1 cellular context compared by ENCODE assay signal in the genomic region with DNA sequence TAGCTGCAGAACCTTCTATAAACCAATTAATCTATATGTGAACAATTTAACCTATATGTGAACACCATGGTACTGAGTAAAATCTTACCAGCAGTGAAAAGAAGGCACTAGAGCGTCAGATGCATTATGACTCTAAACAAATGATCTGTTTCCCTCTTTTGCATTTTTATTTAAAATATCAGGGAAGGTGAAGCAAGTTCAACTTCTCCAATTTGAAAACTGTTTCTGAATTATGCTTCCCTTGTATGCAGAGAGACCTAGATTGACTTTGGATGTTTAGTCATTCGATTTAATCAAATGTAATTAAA.
TF ChIP-seq lines count a peak whose summit lies in the region.

No MANE protein-coding gene starts in this region.

TF ChIP-seq in GM23338, 12 proteins besides CTCF, POLR2A, EP300 and RAD21 (continued from another document):
- TF ChIP-seq, protein P1, sequence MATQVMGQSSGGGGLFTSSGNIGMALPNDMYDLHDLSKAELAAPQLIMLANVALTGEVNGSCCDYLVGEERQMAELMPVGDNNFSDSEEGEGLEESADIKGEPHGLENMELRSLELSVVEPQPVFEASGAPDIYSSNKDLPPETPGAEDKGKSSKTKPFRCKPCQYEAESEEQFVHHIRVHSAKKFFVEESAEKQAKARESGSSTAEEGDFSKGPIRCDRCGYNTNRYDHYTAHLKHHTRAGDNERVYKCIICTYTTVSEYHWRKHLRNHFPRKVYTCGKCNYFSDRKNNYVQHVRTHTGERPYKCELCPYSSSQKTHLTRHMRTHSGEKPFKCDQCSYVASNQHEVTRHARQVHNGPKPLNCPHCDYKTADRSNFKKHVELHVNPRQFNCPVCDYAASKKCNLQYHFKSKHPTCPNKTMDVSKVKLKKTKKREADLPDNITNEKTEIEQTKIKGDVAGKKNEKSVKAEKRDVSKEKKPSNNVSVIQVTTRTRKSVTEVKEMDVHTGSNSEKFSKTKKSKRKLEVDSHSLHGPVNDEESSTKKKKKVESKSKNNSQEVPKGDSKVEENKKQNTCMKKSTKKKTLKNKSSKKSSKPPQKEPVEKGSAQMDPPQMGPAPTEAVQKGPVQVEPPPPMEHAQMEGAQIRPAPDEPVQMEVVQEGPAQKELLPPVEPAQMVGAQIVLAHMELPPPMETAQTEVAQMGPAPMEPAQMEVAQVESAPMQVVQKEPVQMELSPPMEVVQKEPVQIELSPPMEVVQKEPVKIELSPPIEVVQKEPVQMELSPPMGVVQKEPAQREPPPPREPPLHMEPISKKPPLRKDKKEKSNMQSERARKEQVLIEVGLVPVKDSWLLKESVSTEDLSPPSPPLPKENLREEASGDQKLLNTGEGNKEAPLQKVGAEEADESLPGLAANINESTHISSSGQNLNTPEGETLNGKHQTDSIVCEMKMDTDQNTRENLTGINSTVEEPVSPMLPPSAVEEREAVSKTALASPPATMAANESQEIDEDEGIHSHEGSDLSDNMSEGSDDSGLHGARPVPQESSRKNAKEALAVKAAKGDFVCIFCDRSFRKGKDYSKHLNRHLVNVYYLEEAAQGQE (IDR thresholded peaks at IDR 0.05; ENCODE audit: unreplicated experiment) = no peak
- TF ChIP-seq, protein P2, sequence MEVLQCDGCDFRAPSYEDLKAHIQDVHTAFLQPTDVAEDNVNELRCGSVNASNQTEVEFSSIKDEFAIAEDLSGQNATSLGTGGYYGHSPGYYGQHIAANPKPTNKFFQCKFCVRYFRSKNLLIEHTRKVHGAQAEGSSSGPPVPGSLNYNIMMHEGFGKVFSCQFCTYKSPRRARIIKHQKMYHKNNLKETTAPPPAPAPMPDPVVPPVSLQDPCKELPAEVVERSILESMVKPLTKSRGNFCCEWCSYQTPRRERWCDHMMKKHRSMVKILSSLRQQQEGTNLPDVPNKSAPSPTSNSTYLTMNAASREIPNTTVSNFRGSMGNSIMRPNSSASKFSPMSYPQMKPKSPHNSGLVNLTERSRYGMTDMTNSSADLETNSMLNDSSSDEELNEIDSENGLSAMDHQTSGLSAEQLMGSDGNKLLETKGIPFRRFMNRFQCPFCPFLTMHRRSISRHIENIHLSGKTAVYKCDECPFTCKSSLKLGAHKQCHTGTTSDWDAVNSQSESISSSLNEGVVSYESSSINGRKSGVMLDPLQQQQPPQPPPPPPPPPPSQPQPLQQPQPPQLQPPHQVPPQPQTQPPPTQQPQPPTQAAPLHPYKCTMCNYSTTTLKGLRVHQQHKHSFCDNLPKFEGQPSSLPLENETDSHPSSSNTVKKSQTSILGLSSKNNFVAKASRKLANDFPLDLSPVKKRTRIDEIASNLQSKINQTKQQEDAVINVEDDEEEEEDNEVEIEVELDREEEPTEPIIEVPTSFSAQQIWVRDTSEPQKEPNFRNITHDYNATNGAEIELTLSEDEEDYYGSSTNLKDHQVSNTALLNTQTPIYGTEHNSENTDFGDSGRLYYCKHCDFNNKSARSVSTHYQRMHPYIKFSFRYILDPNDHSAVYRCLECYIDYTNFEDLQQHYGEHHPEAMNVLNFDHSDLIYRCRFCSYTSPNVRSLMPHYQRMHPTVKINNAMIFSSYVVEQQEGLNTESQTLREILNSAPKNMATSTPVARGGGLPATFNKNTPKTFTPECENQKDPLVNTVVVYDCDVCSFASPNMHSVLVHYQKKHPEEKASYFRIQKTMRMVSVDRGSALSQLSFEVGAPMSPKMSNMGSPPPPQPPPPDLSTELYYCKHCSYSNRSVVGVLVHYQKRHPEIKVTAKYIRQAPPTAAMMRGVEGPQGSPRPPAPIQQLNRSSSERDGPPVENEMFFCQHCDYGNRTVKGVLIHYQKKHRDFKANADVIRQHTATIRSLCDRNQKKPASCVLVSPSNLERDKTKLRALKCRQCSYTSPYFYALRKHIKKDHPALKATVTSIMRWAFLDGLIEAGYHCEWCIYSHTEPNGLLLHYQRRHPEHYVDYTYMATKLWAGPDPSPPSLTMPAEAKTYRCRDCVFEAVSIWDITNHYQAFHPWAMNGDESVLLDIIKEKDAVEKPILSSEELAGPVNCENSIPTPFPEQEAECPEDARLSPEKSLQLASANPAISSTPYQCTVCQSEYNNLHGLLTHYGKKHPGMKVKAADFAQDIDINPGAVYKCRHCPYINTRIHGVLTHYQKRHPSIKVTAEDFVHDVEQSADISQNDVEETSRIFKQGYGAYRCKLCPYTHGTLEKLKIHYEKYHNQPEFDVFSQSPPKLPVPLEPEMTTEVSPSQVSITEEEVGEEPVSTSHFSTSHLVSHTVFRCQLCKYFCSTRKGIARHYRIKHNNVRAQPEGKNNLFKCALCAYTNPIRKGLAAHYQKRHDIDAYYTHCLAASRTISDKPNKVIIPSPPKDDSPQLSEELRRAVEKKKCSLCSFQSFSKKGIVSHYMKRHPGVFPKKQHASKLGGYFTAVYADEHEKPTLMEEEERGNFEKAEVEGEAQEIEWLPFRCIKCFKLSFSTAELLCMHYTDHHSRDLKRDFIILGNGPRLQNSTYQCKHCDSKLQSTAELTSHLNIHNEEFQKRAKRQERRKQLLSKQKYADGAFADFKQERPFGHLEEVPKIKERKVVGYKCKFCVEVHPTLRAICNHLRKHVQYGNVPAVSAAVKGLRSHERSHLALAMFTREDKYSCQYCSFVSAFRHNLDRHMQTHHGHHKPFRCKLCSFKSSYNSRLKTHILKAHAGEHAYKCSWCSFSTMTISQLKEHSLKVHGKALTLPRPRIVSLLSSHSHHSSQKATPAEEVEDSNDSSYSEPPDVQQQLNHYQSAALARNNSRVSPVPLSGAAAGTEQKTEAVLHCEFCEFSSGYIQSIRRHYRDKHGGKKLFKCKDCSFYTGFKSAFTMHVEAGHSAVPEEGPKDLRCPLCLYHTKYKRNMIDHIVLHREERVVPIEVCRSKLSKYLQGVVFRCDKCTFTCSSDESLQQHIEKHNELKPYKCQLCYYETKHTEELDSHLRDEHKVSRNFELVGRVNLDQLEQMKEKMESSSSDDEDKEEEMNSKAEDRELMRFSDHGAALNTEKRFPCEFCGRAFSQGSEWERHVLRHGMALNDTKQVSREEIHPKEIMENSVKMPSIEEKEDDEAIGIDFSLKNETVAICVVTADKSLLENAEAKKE (CRISPR knock-in tag; IDR thresholded peaks at IDR 0.05) = no peak
- TF ChIP-seq ZNF114 (CRISPR knock-in tag; IDR thresholded peaks at IDR 0.05) = no peak
- no peak for TF ChIP-seq JUNB (IDR thresholded peaks at IDR 0.05; ENCODE audit: unreplicated experiment)
- no peak for TF ChIP-seq EZH2phosphoT487 (IDR thresholded peaks at IDR 0.05; ENCODE audit: unreplicated experiment)
- TF ChIP-seq, protein P3, sequence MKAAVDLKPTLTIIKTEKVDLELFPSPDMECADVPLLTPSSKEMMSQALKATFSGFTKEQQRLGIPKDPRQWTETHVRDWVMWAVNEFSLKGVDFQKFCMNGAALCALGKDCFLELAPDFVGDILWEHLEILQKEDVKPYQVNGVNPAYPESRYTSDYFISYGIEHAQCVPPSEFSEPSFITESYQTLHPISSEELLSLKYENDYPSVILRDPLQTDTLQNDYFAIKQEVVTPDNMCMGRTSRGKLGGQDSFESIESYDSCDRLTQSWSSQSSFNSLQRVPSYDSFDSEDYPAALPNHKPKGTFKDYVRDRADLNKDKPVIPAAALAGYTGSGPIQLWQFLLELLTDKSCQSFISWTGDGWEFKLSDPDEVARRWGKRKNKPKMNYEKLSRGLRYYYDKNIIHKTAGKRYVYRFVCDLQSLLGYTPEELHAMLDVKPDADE (IDR thresholded peaks at IDR 0.05) = no peak
TF ChIP-seq in GM23338: peak in this region for 0.
